Comparison of ENCODE assay signal across 18 cellular contexts in genomic region chr9:107667269-107667681, GRCh38.
DNase-seq lines count a peak whose midpoint lies in the region; ATAC-seq and TF ChIP-seq lines count a peak whose summit lies in the region.
"Had no signal": no experiment of that assay in that cellular context is flagged by ENCODE, and none has a peak within 500 bp of the region (broad histone marks: within the 10 kb centered on the region; RNA-seq: fewer than 3 reads in every experiment).

No MANE protein-coding gene starts in this region.

- H3K4me3 Mint-ChIP-seq in neural crest cell: no peak overlapping the region
- no peak overlapping the region for H3K4me3 Mint-ChIP-seq in activated CD8-positive, alpha-beta T cell treated with anti-CD3 and anti-CD28 coated beads, Interleukin-2, amount 10 ng/mL, durations not matched to agents 7 days and 5 days
- H3K4me3 Mint-ChIP-seq: activated naive CD4-positive, alpha-beta T cell treated with anti-CD3 and anti-CD28 coated beads for 36 hours; activated T-cell treated with anti-CD3 and anti-CD28 coated beads, Interleukin-2, amount 50 U/mL, for 4 hours; CD14-positive monocyte; T-cell had no signal

- H3K9ac ChIP-seq in colonic mucosa (ENCODE audit: low read depth in 2 of 2, low read length in 2 of 2): no peak overlapping the region
- H3K9ac ChIP-seq: KMS-11 had no signal

- no peak overlapping the region for H3K4me3 ChIP-seq in ascending aorta
- H3K4me3 ChIP-seq in upper lobe of right lung: no peak overlapping the region
- H3K4me3 ChIP-seq in colonic mucosa: no peak overlapping the region
- H3K4me3 ChIP-seq: cardiac muscle cell had no signal

- H3K27me3 ChIP-seq in ascending aorta: no peaks in the 10 kb centered on the region
- H3K27me3 ChIP-seq in upper lobe of right lung: no peaks in the 10 kb centered on the region
- H3K27me3 ChIP-seq in colonic mucosa: no peaks in the 10 kb centered on the region
- H3K27me3 ChIP-seq: cardiac muscle cell had no signal

- peak overlapping the region; percentile 62 for H3K27ac Mint-ChIP-seq in neural crest cell (ENCODE audit: unreplicated experiment)
- no peak overlapping the region for H3K27ac Mint-ChIP-seq in activated CD8-positive, alpha-beta T cell treated with anti-CD3 and anti-CD28 coated beads, Interleukin-2, amount 10 ng/mL, durations not matched to agents 7 days and 5 days
- H3K27ac Mint-ChIP-seq: activated naive CD4-positive, alpha-beta T cell treated with anti-CD3 and anti-CD28 coated beads for 36 hours; T-cell had no signal

- H3K9me3 Mint-ChIP-seq in neural crest cell: no peaks in the 10 kb centered on the region
- no peaks in the 10 kb centered on the region for H3K9me3 Mint-ChIP-seq in activated CD8-positive, alpha-beta T cell treated with anti-CD3 and anti-CD28 coated beads, Interleukin-2, amount 10 ng/mL, durations not matched to agents 7 days and 5 days (ENCODE audit: insufficient read depth)
- H3K9me3 Mint-ChIP-seq: activated naive CD4-positive, alpha-beta T cell treated with anti-CD3 and anti-CD28 coated beads for 36 hours; activated T-cell treated with anti-CD3 and anti-CD28 coated beads, Interleukin-2, amount 50 U/mL, for 4 hours; CD14-positive monocyte had no signal

- H3K27ac ChIP-seq in ascending aorta: peak overlapping the region; percentile 36 to 61
- H3K27ac ChIP-seq in upper lobe of right lung: no peak overlapping the region
- H3K27ac ChIP-seq in colonic mucosa: no peak overlapping the region
- H3K27ac ChIP-seq: cardiac muscle cell, KMS-11 had no signal

- intact Hi-C loops in ascending aorta (cut with DNase I) (no loop called here), Right ventricle myocardium superior (cut with DNase I) (no loop called here), upper lobe of right lung (cut with DNase I) (no loop called here), colonic mucosa (cut with DNase I) (no loop called here)

- H3K4me1 ChIP-seq in ascending aorta (peaks cover 3 to 9% of the 10 kb centered on the region in 2 donors), upper lobe of right lung (peaks cover 4% of the 10 kb centered on the region), colonic mucosa (no peaks in the 10 kb centered on the region)

- peak; percentile 55 for ATAC-seq in Right ventricle myocardium superior (ENCODE audit: poor library complexity)
- ATAC-seq in upper lobe of right lung: peak; percentile 67
- ATAC-seq in activated CD8-positive, alpha-beta T cell treated with anti-CD3 and anti-CD28 coated beads, Interleukin-2, amount 10 ng/mL, durations not matched to agents 7 days and 5 days: no peak
- ATAC-seq: activated T-cell treated with anti-CD3 and anti-CD28 coated beads, Interleukin-2, amount 50 U/mL, for 4 hours; HCT116; T-cell had no signal

- H3K4me1 Mint-ChIP-seq in neural crest cell: peaks cover 13% of the 10 kb centered on the region
- no peaks in the 10 kb centered on the region for H3K4me1 Mint-ChIP-seq in activated CD8-positive, alpha-beta T cell treated with anti-CD3 and anti-CD28 coated beads, Interleukin-2, amount 10 ng/mL, durations not matched to agents 7 days and 5 days (ENCODE audit: low read depth)
- H3K4me1 Mint-ChIP-seq: T-cell had no signal

- no peaks in the 10 kb centered on the region for H3K36me3 ChIP-seq in ascending aorta
- no peaks in the 10 kb centered on the region for H3K36me3 ChIP-seq in upper lobe of right lung
- H3K36me3 ChIP-seq in colonic mucosa: no peaks in the 10 kb centered on the region
- H3K36me3 ChIP-seq: cardiac muscle cell had no signal

- TF ChIP-seq CTCF in ascending aorta (IDR thresholded peaks at IDR 0.05) (no peak), neural crest cell (conservative IDR thresholded peaks at IDR 0.05) (no peak), upper lobe of right lung (IDR thresholded peaks at IDR 0.05) (no peak), colonic mucosa (IDR thresholded peaks at IDR 0.05) (no peak)

- POLR2A ChIA-PET in activated CD8-positive, alpha-beta T cell treated with anti-CD3 and anti-CD28 coated beads, Interleukin-2, amount 10 ng/mL, durations not matched to agents 7 days and 5 days (lab: Charles Lee): interaction anchor here (0.6 kb wide), 1 partner anchor 19 kb away, joined by 4 read pairs; no protein-coding TSS in a partner anchor

- DNase-seq in ascending aorta (ENCODE audit: low spot score in 2 of 2) (no peak), Right ventricle myocardium superior (no peak), neural crest cell (ENCODE audit: low read depth, low spot score) (no peak), upper lobe of right lung (no peak), colonic mucosa (no peak)
- DNase-seq in activated CD8-positive, alpha-beta T cell treated with anti-CD3 and anti-CD28 coated beads, Interleukin-2, amount 10 ng/mL, durations not matched to agents 7 days and 5 days: no peak
- DNase-seq in stimulated activated CD4-positive, alpha-beta T cell treated with anti-CD3 and anti-CD28 coated beads, Interleukin-4, amount 100 ng/mL, for 1 hour: no peak
- DNase-seq: activated CD4-positive, alpha-beta T cell treated with anti-CD3 and anti-CD28 coated beads for 1 hour; activated naive CD4-positive, alpha-beta T cell treated with anti-CD3 and anti-CD28 coated beads for 36 hours; activated T-cell treated with anti-CD3 and anti-CD28 coated beads, Interleukin-2, amount 50 U/mL, for 4 hours; hippocampal formation; NCI-H526; SIG-M5; T-cell had no signal

- CTCF ChIA-PET in activated CD8-positive, alpha-beta T cell treated with anti-CD3 and anti-CD28 coated beads, Interleukin-2, amount 10 ng/mL, durations not matched to agents 7 days and 5 days (lab: Charles Lee): no interaction called here

- peaks cover 2% of the 10 kb centered on the region for H3K27me3 Mint-ChIP-seq in neural crest cell (ENCODE audit: low read depth)
- H3K27me3 Mint-ChIP-seq in activated CD8-positive, alpha-beta T cell treated with anti-CD3 and anti-CD28 coated beads, Interleukin-2, amount 10 ng/mL, durations not matched to agents 7 days and 5 days (ENCODE audit: low read depth): no peaks in the 10 kb centered on the region
- H3K27me3 Mint-ChIP-seq: T-cell had no signal

- H3K9me3 ChIP-seq in ascending aorta (no peaks in the 10 kb centered on the region), upper lobe of right lung (no peaks in the 10 kb centered on the region), colonic mucosa (no peaks in the 10 kb centered on the region)

- no peaks in the 10 kb centered on the region for H3K36me3 Mint-ChIP-seq in neural crest cell (ENCODE audit: low read depth)
- no peaks in the 10 kb centered on the region for H3K36me3 Mint-ChIP-seq in activated CD8-positive, alpha-beta T cell treated with anti-CD3 and anti-CD28 coated beads, Interleukin-2, amount 10 ng/mL, durations not matched to agents 7 days and 5 days (ENCODE audit: low read depth)
- H3K36me3 Mint-ChIP-seq: CD14-positive monocyte, T-cell had no signal

Comparison
In these comparisons a context has a peak if more than half of its experiments do, and no peak if none do; other contexts are left out.
1. H3K27ac ChIP-seq: peak in ascending aorta (2 of 2); none in upper lobe of right lung (single experiment) and colonic mucosa (single experiment).